ENCODE assay signal across 8 cellular contexts in genomic region chr3:186108941-186109865, GRCh38. TPM values are rescaled to one million over a fixed set of nuclear protein-coding genes. Genes with fewer than 3 reads are reported as not detected.
DNase-seq lines count a peak whose midpoint lies in the region; ATAC-seq and TF ChIP-seq lines count a peak whose summit lies in the region.

Gene ETV5, minus strand, starts transcription at chr3:186109089. Its CDS starts 3,221 bp downstream, at chr3:186105868.

- H3K4me3 ChIP-seq in spleen: peak within 1 kb of the TSS; percentile 52 to 77 (median 72)

- H3K27me3 ChIP-seq in spleen (replicated peaks in 1 of 7): peaks cover 0 to 87% (median 35%) of the 10 kb centered on the region in 7 donors

- WGBS in spleen, 5 donors: 0% methylated on average over 41 to 63 of the region's 63 CpGs

- no peaks in the 10 kb centered on the region for H3K9me3 ChIP-seq in spleen

- TF ChIP-seq POLR2A in spleen (IDR thresholded peaks at IDR 0.05): peak in 2 of 3 donors; percentile 16 to 74

- peaks cover 12 to 56% (median 42%) of the 10 kb centered on the region in 6 donors for H3K4me1 ChIP-seq in spleen

- DNase-seq in AG09319 (ENCODE audit: extremely low read depth, low read depth) (peak; percentile 99), NCI-H446 (lab: John Stamatoyannopoulos, UW) (peak; percentile 98 to 99), cerebellar nuclear complex (lab: John Stamatoyannopoulos, UW) (peak; percentile 88 to 99), iris pigment epithelial cell (ENCODE audit: low read depth) (peak; percentile 100), spleen (peak; percentile 98)
- DNase-seq in activated CD4-positive, CD25-positive, alpha-beta regulatory T cell treated with anti-CD3 and anti-CD28 coated beads, Interleukin-2, amount 50 U/mL, for 72 hours: peak; percentile 85

- peak within 1 kb of the TSS; percentile 11 to 84 (median 80) for H3K27ac ChIP-seq in spleen

- H3K36me3 ChIP-seq in spleen: no peaks in the 10 kb centered on the region

- intact Hi-C loops in spleen (cut with DNase I; ENCODE audit: low total_unique reads): no loop called here

- ATAC-seq in GM19035 (IDR thresholded peaks at IDR 0.05; ENCODE audit: unreplicated experiment) (peak; percentile 94), HG03342 (IDR thresholded peaks at IDR 0.05; ENCODE audit: unreplicated experiment) (peak; percentile 93)

- TF ChIP-seq CTCF in AG09319 (IDR thresholded peaks at IDR 0.05; ENCODE audit: low read depth, low read length): no peak
- peak in 4 of 11 experiments; percentile 6 to 49 (median 32) for TF ChIP-seq CTCF in spleen (IDR thresholded peaks at IDR 0.05 in 8 of 11, conservative IDR thresholded peaks at IDR 0.05 in 3 of 11)

RNA-seq across cellular contexts. Expression of gene ETV5, which starts in this region (rescaled TPM):
- 10 to 100 TPM; 19.3 to 65.5 (median 34.6) TPM for total RNA-seq in spleen
- 1 to 10 TPM; 5.2 to 8.9 (median 6.3) TPM for polyA plus RNA-seq in spleen

Comparison
In these comparisons a context has a peak if more than half of its experiments do, and no peak if none do; other contexts are left out.
1. Peak in every context shown above with its lines: DNase-seq, ATAC-seq, H3K4me3 ChIP-seq and H3K27ac ChIP-seq.